Comparison of ENCODE assay signal across 15 cellular contexts in genomic region chr1:39957299-39958020, GRCh38. TPM values are rescaled to one million over a fixed set of nuclear protein-coding genes. Genes with fewer than 3 reads are reported as not detected.
DNase-seq lines count a peak whose midpoint lies in the region; ATAC-seq and TF ChIP-seq lines count a peak whose summit lies in the region.
"Had no signal": no experiment of that assay in that cellular context is flagged by ENCODE, and none has a peak within 500 bp of the region (broad histone marks: within the 10 kb centered on the region; RNA-seq: fewer than 3 reads in every experiment).

No MANE protein-coding gene starts in this region.

- no peak overlapping the region for H3K27ac Mint-ChIP-seq in stimulated activated naive CD8-positive, alpha-beta T cell treated with anti-CD3 and anti-CD28 coated beads, Interleukin-15, Interleukin-2, amounts not matched to agents 100 ng/mL and 50 ng/mL, for 24 hours
- H3K27ac Mint-ChIP-seq: activated naive CD4-positive, alpha-beta T cell treated with anti-CD3 and anti-CD28 coated beads, Interleukin-2, amount 10 ng/mL, durations not matched to agents 7 days and 5 days had no signal

- H3K9me3 Mint-ChIP-seq in stimulated activated naive CD8-positive, alpha-beta T cell treated with anti-CD3 and anti-CD28 coated beads, Interleukin-15, Interleukin-2, amounts not matched to agents 100 ng/mL and 50 ng/mL, for 24 hours: no peaks in the 10 kb centered on the region
- H3K9me3 Mint-ChIP-seq: activated naive CD4-positive, alpha-beta T cell treated with anti-CD3 and anti-CD28 coated beads, Interleukin-2, amount 10 ng/mL, durations not matched to agents 7 days and 5 days had no signal

- TF ChIP-seq CTCF in lower lobe of right lung (IDR thresholded peaks at IDR 0.05): no peak

- intact Hi-C loops in lower lobe of right lung (cut with DNase I): no loop called here

- ATAC-seq in stimulated activated naive CD8-positive, alpha-beta T cell treated with anti-CD3 and anti-CD28 coated beads, Interleukin-15, Interleukin-2, amounts not matched to agents 100 U/mL and 50 U/mL, for 24 hours: no peak
- ATAC-seq in lower lobe of right lung (no peak), GM21529 (IDR thresholded peaks at IDR 0.05; ENCODE audit: unreplicated experiment) (no peak), HG02973 (IDR thresholded peaks at IDR 0.05; ENCODE audit: unreplicated experiment) (no peak)
- no peak for ATAC-seq in activated CD4-positive, CD25-positive, alpha-beta regulatory T cell treated with anti-CD3 and anti-CD28 coated beads, Interleukin-2, amount 50 U/mL, for 24 hours
- ATAC-seq: left colon had no signal

- H3K36me3 Mint-ChIP-seq in stimulated activated naive CD8-positive, alpha-beta T cell treated with anti-CD3 and anti-CD28 coated beads, Interleukin-15, Interleukin-2, amounts not matched to agents 100 ng/mL and 50 ng/mL, for 24 hours (ENCODE audit: low read depth): peaks cover 50% of the 10 kb centered on the region
- H3K36me3 Mint-ChIP-seq: activated naive CD4-positive, alpha-beta T cell treated with anti-CD3 and anti-CD28 coated beads, Interleukin-2, amount 10 ng/mL, durations not matched to agents 7 days and 5 days had no signal

- peak overlapping the region; percentile 93 for H3K4me3 Mint-ChIP-seq in stimulated activated naive CD8-positive, alpha-beta T cell treated with anti-CD3 and anti-CD28 coated beads, Interleukin-15, Interleukin-2, amounts not matched to agents 100 ng/mL and 50 ng/mL, for 24 hours
- H3K4me3 Mint-ChIP-seq: activated naive CD4-positive, alpha-beta T cell treated with anti-CD3 and anti-CD28 coated beads, Interleukin-2, amount 10 ng/mL, durations not matched to agents 7 days and 5 days had no signal

- no peaks in the 10 kb centered on the region for H3K27me3 ChIP-seq in lower lobe of right lung (ENCODE audit: low read depth)

- H3K27ac ChIP-seq in angular gyrus (ENCODE audit: low read depth, low read length) (peak overlapping the region; percentile 77), lower lobe of right lung (peak overlapping the region; percentile 82)
- H3K27ac ChIP-seq: esophagus muscularis mucosa had no signal

- no peaks in the 10 kb centered on the region for H3K27me3 Mint-ChIP-seq in stimulated activated naive CD8-positive, alpha-beta T cell treated with anti-CD3 and anti-CD28 coated beads, Interleukin-15, Interleukin-2, amounts not matched to agents 100 ng/mL and 50 ng/mL, for 24 hours

- H3K4me1 Mint-ChIP-seq in stimulated activated naive CD8-positive, alpha-beta T cell treated with anti-CD3 and anti-CD28 coated beads, Interleukin-15, Interleukin-2, amounts not matched to agents 100 ng/mL and 50 ng/mL, for 24 hours (ENCODE audit: low read depth): peaks cover 52% of the 10 kb centered on the region

- H3K4me3 ChIP-seq in lower lobe of right lung: peak overlapping the region; percentile 70
- H3K4me3 ChIP-seq: esophagus muscularis mucosa, smooth muscle cell had no signal

- H3K4me1 ChIP-seq in lower lobe of right lung: peaks cover 49% of the 10 kb centered on the region

- DNase-seq in stimulated activated naive CD8-positive, alpha-beta T cell treated with anti-CD3 and anti-CD28 coated beads, Interleukin-15, Interleukin-2, amounts not matched to agents 100 U/mL and 50 U/mL, for 24 hours: no peak
- DNase-seq in lower lobe of right lung (no peak), COLO829 (ENCODE audit: low spot score) (no peak)
- DNase-seq: activated naive CD4-positive, alpha-beta T cell treated with anti-CD3 and anti-CD28 coated beads, Interleukin-2, amount 10 ng/mL, durations not matched to agents 7 days and 5 days; KG1; left colon; NCI-H526; T-helper 9 cell had no signal

- no peaks in the 10 kb centered on the region for H3K9me3 ChIP-seq in lower lobe of right lung
- H3K9me3 ChIP-seq: esophagus muscularis mucosa had no signal

- no peaks in the 10 kb centered on the region for H3K36me3 ChIP-seq in lower lobe of right lung
- H3K36me3 ChIP-seq: esophagus muscularis mucosa had no signal

RNA-seq across cellular contexts. Expression of gene MFSD2A, which starts 2.5 kb away (rescaled TPM):
- 110 TPM for total RNA-seq in lower lobe of right lung

RNA-seq across cellular contexts. Expression of gene MYCL, which starts 55.7 kb away (rescaled TPM):
- 3.9 TPM for total RNA-seq in lower lobe of right lung
